In the genomic region with DNA sequence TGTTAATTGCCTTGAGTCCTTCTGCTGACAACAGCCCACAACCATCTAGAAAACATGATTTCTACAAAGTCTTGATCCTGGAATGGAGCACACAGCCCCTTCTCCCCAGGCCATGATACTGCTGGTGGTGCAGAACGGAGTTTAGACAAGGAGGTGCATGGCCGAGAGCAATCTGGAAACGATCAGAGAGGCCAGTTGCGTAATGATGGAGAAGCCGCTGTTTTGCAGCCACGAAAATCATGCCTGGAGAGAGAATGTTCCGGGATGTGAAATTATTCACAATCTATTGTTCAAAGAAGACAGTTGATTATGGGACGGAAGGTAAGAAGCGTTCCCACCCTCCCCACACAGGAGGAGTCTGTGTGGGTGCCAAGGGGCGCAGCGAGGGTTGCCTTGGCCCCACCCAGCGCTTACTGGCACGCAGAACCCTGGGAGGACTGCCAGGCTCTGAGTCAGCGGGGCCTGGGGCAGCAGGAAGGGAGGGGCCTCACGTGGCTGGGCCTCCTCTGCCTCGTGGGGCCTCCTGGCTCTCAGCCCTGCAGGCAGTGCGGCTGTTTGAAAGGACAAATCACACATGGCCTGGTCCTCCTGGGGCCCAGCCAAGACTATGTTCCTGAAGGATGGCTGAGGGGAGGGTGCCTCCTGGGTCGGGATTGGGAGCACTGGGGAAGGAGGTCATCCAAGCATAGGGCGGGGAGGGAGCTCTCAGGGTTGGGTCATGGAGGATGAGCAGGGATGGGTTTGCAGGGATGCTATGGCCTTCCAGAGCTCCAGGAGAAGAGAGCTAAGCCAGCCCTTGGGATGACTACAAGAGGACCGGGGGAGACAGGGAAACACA, we compare ENCODE assay signal across 8 cellular contexts. TPM values are rescaled to one million over a fixed set of nuclear protein-coding genes. Genes with fewer than 3 reads are reported as not detected.
DNase-seq lines count a peak whose midpoint lies in the region; ATAC-seq, FAIRE-seq and TF ChIP-seq lines count a peak whose summit lies in the region.

No MANE protein-coding gene starts in this region.

- FAIRE-seq in urothelium cell line (lab: Jason Lieb, UNC): peak; percentile 30

- DNase-seq in DMS 273 treated with DMSO at 0.1 percent for 48 hours (lab: John Stamatoyannopoulos, UW): peak; percentile 88
- peak; percentile 79 for DNase-seq in NCI-H1048 (lab: John Stamatoyannopoulos, UW)
- DNase-seq in T-helper 22 cell (ENCODE audit: low read depth): peak; percentile 94
- DNase-seq in amniotic stem cell (lab: John Stamatoyannopoulos, UW): peak; percentile 90
- peak; percentile 98 for DNase-seq in left cardiac atrium
- peak; percentile 95 for DNase-seq in retinal pigment epithelial cell (ENCODE audit: low read depth)
- DNase-seq in urothelium cell line (ENCODE audit: low spot score): peak; percentile 96

- TF ChIP-seq CTCF in retinal pigment epithelial cell (conservative IDR thresholded peaks at IDR 0.05; ENCODE audit: low read depth, low read length): no peak

- intact Hi-C loops in left cardiac atrium (cut with DNase I): no loop called here

- ATAC-seq in left cardiac atrium (peak; percentile 91 to 92), GM21423 (IDR thresholded peaks at IDR 0.05; ENCODE audit: unreplicated experiment) (no peak)

- peak overlapping the region; percentile 48 for H3K4me3 ChIP-seq in retinal pigment epithelial cell (ENCODE audit: low read length)

RNA-seq across cellular contexts. Expression of a gene that starts 8.7 kb away (rescaled TPM):
- 10 to 100 TPM; 11.8 to 14.7 TPM for total RNA-seq in left cardiac atrium

RNA-seq across cellular contexts. Expression of a gene that starts 15.5 kb away (rescaled TPM):
- 10 to 100 TPM; 13.8 to 16.6 TPM for total RNA-seq in left cardiac atrium

RNA-seq across cellular contexts. Expression of a gene that starts 25.1 kb away (rescaled TPM):
- 10 to 100 TPM; 70.8 to 93.6 TPM for total RNA-seq in left cardiac atrium

RNA-seq across cellular contexts. Expression of a gene that starts 30.4 kb away (rescaled TPM):
- not detected for total RNA-seq in left cardiac atrium

RNA-seq across cellular contexts. Expression of a gene that starts 35.0 kb away (rescaled TPM):
- total RNA-seq in left cardiac atrium: 10 to 100 TPM; 28.9 to 31.1 TPM
